In the genomic region with DNA sequence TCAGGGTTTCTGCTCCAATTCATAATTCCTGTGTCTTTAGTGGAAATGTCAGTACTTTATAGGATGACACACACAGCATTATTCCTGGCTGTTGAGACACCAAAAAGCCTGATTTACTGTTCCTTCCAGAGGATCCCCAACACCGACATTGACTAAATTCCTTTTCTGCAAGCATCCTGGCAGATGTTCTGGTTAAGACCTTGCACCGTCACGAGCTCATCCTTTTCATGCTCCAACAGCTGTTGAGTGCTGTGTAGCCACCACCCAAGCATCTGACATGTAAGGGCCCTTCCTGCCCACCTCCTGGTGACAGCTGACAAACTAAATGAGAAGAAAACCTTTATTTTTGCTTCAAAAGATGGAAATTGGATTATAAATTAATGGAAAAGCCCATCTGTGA, we compare ENCODE assay signal across 19 cellular contexts.
"Had no signal": no experiment of that assay in that cellular context is flagged by ENCODE, and none has a peak within 500 bp of the region (broad histone marks: within the 10 kb centered on the region; RNA-seq: fewer than 3 reads in every experiment).

No MANE protein-coding gene starts in this region.

- DNase-seq: activated CD4-positive, alpha-beta T cell treated with anti-CD3 and anti-CD28 coated beads for 4 hours; activated CD4-positive, alpha-beta T cell treated with anti-CD3 and anti-CD28 coated beads, Interleukin-2, amount 50 U/mL, for 4 hours; activated naive CD4-positive, alpha-beta T cell; activated T-cell treated with anti-CD3 and anti-CD28 coated beads for 4 hours; activated T-cell treated with anti-CD3 and anti-CD28 coated beads, Interleukin-2, amount 50 U/mL, for 72 hours; central memory CD4-positive, alpha-beta T cell; endodermal cell; foreskin melanocyte; islet precursor cell; left ventricle myocardium inferior; mucosa of descending colon; stimulated activated CD4-positive, alpha-beta T cell treated with anti-CD3 and anti-CD28 coated beads, Interleukin-15, amount 100 ng/mL, for 24 hours; stimulated activated CD4-positive, alpha-beta T cell treated with anti-CD3 and anti-CD28 coated beads, Interleukin-2, amount 100 ng/mL, for 24 hours; stimulated activated naive CD4-positive, alpha-beta T cell; transverse colon had no signal

- H3K27ac Mint-ChIP-seq: activated naive CD4-positive, alpha-beta T cell treated with anti-CD3 and anti-CD28 coated beads, Interleukin-2, amount 50 U/mL, for 72 hours; activated T-cell treated with anti-CD3 and anti-CD28 coated beads, Interleukin-2, amount 50 U/mL, for 72 hours; dendritic cell treated with granulocyte-macrophage colony-stimulating factor and Interleukin-4, amounts not matched to agents 40 ng/mL and 50 ng/mL, for 4 days; endodermal cell; natural killer cell treated with Interleukin-12 subunit alpha and Interleukin-12 subunit beta and Interleukin-15 and Interleukin-18, amount 100 ng/mL, for 72 hours had no signal

- H3K9me3 Mint-ChIP-seq: activated T-cell treated with anti-CD3 and anti-CD28 coated beads, Interleukin-2, amount 50 U/mL, for 72 hours; dendritic cell treated with granulocyte-macrophage colony-stimulating factor and Interleukin-4, amounts not matched to agents 40 ng/mL and 50 ng/mL, for 4 days; natural killer cell treated with Interleukin-12 subunit alpha and Interleukin-12 subunit beta and Interleukin-15 and Interleukin-18, amount 100 ng/mL, for 72 hours had no signal

- H3K4me3 Mint-ChIP-seq: activated T-cell treated with anti-CD3 and anti-CD28 coated beads, Interleukin-2, amount 50 U/mL, for 72 hours; dendritic cell treated with granulocyte-macrophage colony-stimulating factor and Interleukin-4, amounts not matched to agents 40 ng/mL and 50 ng/mL, for 4 days; endodermal cell; natural killer cell treated with Interleukin-12 subunit alpha and Interleukin-12 subunit beta and Interleukin-15 and Interleukin-18, amount 100 ng/mL, for 72 hours had no signal

- H3K4me1 Mint-ChIP-seq: endodermal cell had no signal

- FAIRE-seq: TTC549 had no signal

- H3K36me3 Mint-ChIP-seq: natural killer cell treated with Interleukin-12 subunit alpha and Interleukin-12 subunit beta and Interleukin-15 and Interleukin-18, amount 100 ng/mL, for 72 hours had no signal
